In the genomic region with DNA sequence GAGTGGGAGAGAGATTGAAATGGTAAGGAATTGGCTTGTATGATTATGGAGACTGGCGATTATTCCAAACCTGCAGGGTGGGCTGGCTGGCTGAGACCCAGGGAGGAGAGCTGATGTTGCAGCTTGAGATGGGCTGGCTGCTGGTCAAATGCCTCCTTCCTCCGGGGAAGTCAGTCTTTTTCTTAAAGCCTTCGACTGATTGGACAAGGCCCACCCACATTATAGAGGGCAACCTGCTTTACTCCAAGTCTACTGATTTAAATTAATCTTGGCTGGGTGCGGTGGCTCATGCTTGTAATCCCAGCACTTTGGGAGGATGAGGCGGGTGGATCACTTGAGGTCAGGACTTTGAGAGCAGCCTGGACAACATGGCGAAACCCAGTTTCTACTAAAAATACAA, we compare ENCODE assay signal across 28 cellular contexts. TPM values are rescaled to one million over a fixed set of nuclear protein-coding genes. Genes with fewer than 3 reads are reported as not detected.
"Had no signal": no experiment of that assay in that cellular context is flagged by ENCODE, and none has a peak within 500 bp of the region (broad histone marks: within the 10 kb centered on the region; RNA-seq: fewer than 3 reads in every experiment).

No MANE protein-coding gene starts in this region.

- H3K36me3 ChIP-seq: colonic mucosa, esophagus squamous epithelium, gastrocnemius medialis, heart right ventricle, left lung, lower lobe of right lung had no signal

- DNase-seq: colonic mucosa; cortex of kidney; effector CD8-positive, alpha-beta T cell; erythroblast; esophagus squamous epithelium; foreskin fibroblast; foreskin melanocyte; gastrocnemius medialis; head of caudate nucleus; heart right ventricle; hippocampal formation; left cardiac atrium; left ventricle myocardium superior; lower lobe of right lung; mesenchymal stem cell; mucosa of descending colon had no signal

- H3K4me3 Mint-ChIP-seq: dendritic cell treated with granulocyte-macrophage colony-stimulating factor and Interleukin-4, amounts not matched to agents 40 ng/mL and 50 ng/mL, for 4 days; mesothelial cell of epicardium had no signal

- H3K9me3 ChIP-seq: colonic mucosa, esophagus squamous epithelium, gastrocnemius medialis, left lung, lower lobe of right lung, mucosa of descending colon had no signal

- H3K27ac ChIP-seq: colonic mucosa, epithelial cell of prostate, esophagus squamous epithelium, gastrocnemius medialis, heart right ventricle, left lung, lower lobe of right lung had no signal

- H3K9me3 Mint-ChIP-seq: dendritic cell treated with granulocyte-macrophage colony-stimulating factor and Interleukin-4, amounts not matched to agents 40 ng/mL and 50 ng/mL, for 4 days; mesothelial cell of epicardium had no signal

- ATAC-seq: gastrocnemius medialis, heart right ventricle, left cardiac atrium, left lung, left ventricle myocardium superior, mucosa of descending colon had no signal

- H3K4me3 ChIP-seq: colonic mucosa, esophagus squamous epithelium, gastrocnemius medialis, heart right ventricle, left lung, lower lobe of right lung, mucosa of descending colon had no signal

- H3K4me1 Mint-ChIP-seq: mesothelial cell of epicardium had no signal

- H3K27ac Mint-ChIP-seq: dendritic cell treated with granulocyte-macrophage colony-stimulating factor and Interleukin-4, amounts not matched to agents 40 ng/mL and 50 ng/mL, for 4 days; mesothelial cell of epicardium had no signal

- H3K4me1 ChIP-seq: colonic mucosa, esophagus squamous epithelium, gastrocnemius medialis, heart right ventricle, left lung, lower lobe of right lung had no signal

- H3K27me3 ChIP-seq: colonic mucosa had no signal

- FAIRE-seq: endometrium, islet of Langerhans, keratinocyte had no signal

RNA-seq across cellular contexts. Expression of a gene that starts 58.4 kb away (rescaled TPM):
- total RNA-seq: dermis microvascular lymphatic vessel endothelial cell, esophagus mucosa, esophagus squamous epithelium, gastrocnemius medialis, glomerular endothelial cell, left cardiac atrium, left ventricle myocardium superior, lung microvascular endothelial cell, mesenteric fat pad, mucosa of descending colon had no signal
- polyA plus RNA-seq: keratinocyte had no signal
